Comparison of ENCODE assay signal across 9 cellular contexts in the genomic region with DNA sequence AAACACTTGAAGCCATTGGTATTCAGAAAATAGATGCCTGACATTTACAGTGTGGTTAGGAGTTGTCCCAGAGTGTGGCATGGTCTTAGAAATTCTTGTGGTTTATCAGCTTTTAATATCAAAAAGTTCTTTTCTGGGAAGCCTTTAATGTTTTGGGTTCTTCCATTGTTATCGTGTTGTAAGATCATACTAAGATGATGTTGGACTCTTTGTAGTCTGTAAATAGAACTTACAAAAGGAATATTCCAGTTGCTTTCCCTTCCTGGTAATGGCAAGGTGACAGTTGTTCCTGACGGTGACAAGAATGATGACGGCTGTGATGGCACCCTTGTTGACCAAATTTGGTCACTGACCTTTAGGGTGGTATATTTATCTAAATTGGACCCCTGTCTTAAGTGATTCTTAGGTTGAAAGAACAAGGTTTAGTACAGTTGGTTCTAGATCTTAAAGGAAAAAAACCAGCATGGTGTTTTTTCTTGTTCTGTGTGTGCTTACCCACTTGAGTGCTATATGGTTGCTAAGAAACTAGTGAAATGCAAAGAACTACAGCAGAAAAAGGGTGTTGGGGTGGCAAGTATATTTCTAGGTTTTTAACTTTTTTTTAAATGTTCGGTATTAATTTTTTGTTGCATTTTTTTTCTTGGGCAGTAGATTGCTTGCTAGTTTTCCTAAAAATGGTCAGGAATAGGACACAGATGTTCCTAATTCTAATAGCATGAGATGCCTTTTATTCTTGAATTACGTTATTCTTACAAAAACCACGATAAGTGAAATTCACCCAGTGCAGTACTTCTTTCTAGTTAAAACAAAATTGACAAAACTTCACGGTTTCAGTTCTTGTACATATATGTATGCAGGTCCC. TPM values are rescaled to one million over a fixed set of nuclear protein-coding genes. Genes with fewer than 3 reads are reported as not detected.
DNase-seq lines count a peak whose midpoint lies in the region; ATAC-seq and TF ChIP-seq lines count a peak whose summit lies in the region.
"Had no signal": no experiment of that assay in that cellular context is flagged by ENCODE, and none has a peak within 500 bp of the region (broad histone marks: within the 10 kb centered on the region; RNA-seq: fewer than 3 reads in every experiment).

No MANE protein-coding gene starts in this region.

- peaks cover 53% of the 10 kb centered on the region for H3K36me3 Mint-ChIP-seq in T-helper 2 cell treated with Interferon-gamma antibody and Interleukin-4, amounts not matched to agents 5 μg/mL and 100 μg/mL, for 36 hours (ENCODE audit: low read depth)
- H3K36me3 Mint-ChIP-seq in glutamatergic neuron (ENCODE audit: unreplicated experiment), result no peaks in the 10 kb centered on the region

- peaks cover 13% of the 10 kb centered on the region for H3K4me1 ChIP-seq in stomach smooth muscle (ENCODE audit: control insufficient read depth, insufficient read depth, low read length)

- peak overlapping the region; percentile 87 for H3K27ac Mint-ChIP-seq in T-helper 2 cell treated with Interferon-gamma antibody and Interleukin-4, amounts not matched to agents 5 μg/mL and 100 μg/mL, for 36 hours
- peak overlapping the region; percentile 99 for H3K27ac Mint-ChIP-seq in glutamatergic neuron (ENCODE audit: unreplicated experiment)

- DNase-seq in NCI-H748 (lab: John Stamatoyannopoulos, UW; ENCODE audit: unreplicated experiment), result peak; percentile 30
- no peak for DNase-seq in NCI-H748 treated with DMSO at 0.1 percent for 48 hours (lab: John Stamatoyannopoulos, UW)
- DNase-seq in T-helper 2 cell treated with Interferon-gamma antibody and Interleukin-4, amounts not matched to agents 5 μg/mL and 100 μg/mL, for 36 hours (ENCODE audit: low spot score), result no peak
- no peak for DNase-seq in glutamatergic neuron
- DNase-seq in cerebellum (ENCODE audit: low spot score), result no peak
- DNase-seq in anterior cingulate cortex (lab: John Stamatoyannopoulos, UW), result no peak
- DNase-seq: stimulated activated CD4-positive, alpha-beta T cell treated with anti-CD3 and anti-CD28 coated beads, Interleukin-4, amount 100 ng/mL, for 4 hours had no signal

- no peak for TF ChIP-seq CTCF in glutamatergic neuron (IDR thresholded peaks at IDR 0.05; ENCODE audit: partially characterized antibody, unreplicated experiment)

- peak overlapping the region; percentile 81 to 84 for H3K4me3 ChIP-seq in stomach smooth muscle (ENCODE audit: low read length in 2 of 2)

- H3K27me3 ChIP-seq in stomach smooth muscle (ENCODE audit: control insufficient read depth in 1 of 2, insufficient read depth in 2 of 2, low read length in 2 of 2), result no peaks in the 10 kb centered on the region

- H3K27ac ChIP-seq in stomach smooth muscle (ENCODE audit: low read length), result no peak overlapping the region

- H3K9ac ChIP-seq in stomach smooth muscle (ENCODE audit: low read length in 2 of 2), result peak overlapping the region in 1 of 2 donors; percentile 73

- no peaks in the 10 kb centered on the region for H3K9me3 Mint-ChIP-seq in T-helper 2 cell treated with Interferon-gamma antibody and Interleukin-4, amounts not matched to agents 5 μg/mL and 100 μg/mL, for 36 hours
- peaks cover 13% of the 10 kb centered on the region for H3K9me3 Mint-ChIP-seq in glutamatergic neuron (ENCODE audit: unreplicated experiment)

- H3K36me3 ChIP-seq in stomach smooth muscle (ENCODE audit: control insufficient read depth in 2 of 2, insufficient read depth in 2 of 2, low read length in 2 of 2), result peaks cover 4 to 5% of the 10 kb centered on the region in 2 donors

- peak overlapping the region; percentile 94 for H3K4me3 Mint-ChIP-seq in T-helper 2 cell treated with Interferon-gamma antibody and Interleukin-4, amounts not matched to agents 5 μg/mL and 100 μg/mL, for 36 hours
- peak overlapping the region; percentile 97 for H3K4me3 Mint-ChIP-seq in glutamatergic neuron (ENCODE audit: unreplicated experiment)

- peaks cover 2% of the 10 kb centered on the region for H3K27me3 Mint-ChIP-seq in T-helper 2 cell treated with Interferon-gamma antibody and Interleukin-4, amounts not matched to agents 5 μg/mL and 100 μg/mL, for 36 hours (ENCODE audit: low read depth)
- H3K27me3 Mint-ChIP-seq in glutamatergic neuron (ENCODE audit: unreplicated experiment), result peaks cover 7% of the 10 kb centered on the region

- ATAC-seq in GM18858 (IDR thresholded peaks at IDR 0.05; ENCODE audit: unreplicated experiment), result no peak

- peaks cover 44% of the 10 kb centered on the region for H3K4me1 Mint-ChIP-seq in T-helper 2 cell treated with Interferon-gamma antibody and Interleukin-4, amounts not matched to agents 5 μg/mL and 100 μg/mL, for 36 hours (ENCODE audit: low read depth)
- H3K4me1 Mint-ChIP-seq in glutamatergic neuron (ENCODE audit: low read depth, unreplicated experiment), result peaks cover 28% of the 10 kb centered on the region

- no peaks in the 10 kb centered on the region for H3K9me3 ChIP-seq in stomach smooth muscle (ENCODE audit: control insufficient read depth in 2 of 2, low read length in 2 of 2)

RNA-seq across cellular contexts. Expression of gene ATP2A2, which starts 2.1 kb away (rescaled TPM):
- total RNA-seq in glutamatergic neuron (ENCODE audit: unreplicated experiment) (269 TPM), cerebellum (156 TPM)
